ENCODE assay signal across 24 cellular contexts in genomic region chr2:148917431-148917830, GRCh38. TPM values are rescaled to one million over a fixed set of nuclear protein-coding genes. Genes with fewer than 3 reads are reported as not detected.
DNase-seq lines count a peak whose midpoint lies in the region; ATAC-seq and TF ChIP-seq lines count a peak whose summit lies in the region.
"Had no signal": no experiment of that assay in that cellular context is flagged by ENCODE, and none has a peak within 500 bp of the region (broad histone marks: within the 10 kb centered on the region; RNA-seq: fewer than 3 reads in every experiment).

No MANE protein-coding gene starts in this region.

- H3K36me3 ChIP-seq in esophagus muscularis mucosa, result no peaks in the 10 kb centered on the region
- H3K36me3 ChIP-seq: brain microvascular endothelial cell, sigmoid colon, SJCRH30, uterus had no signal

- no peaks in the 10 kb centered on the region for H3K27me3 Mint-ChIP-seq in activated T-cell treated with anti-CD3 and anti-CD28 coated beads, Interleukin-2, amount 50 U/mL, for 4 hours (ENCODE audit: low read depth)
- H3K27me3 Mint-ChIP-seq: activated naive CD8-positive, alpha-beta T cell treated with anti-CD3 and anti-CD28 coated beads, Interleukin-2, amount 10 ng/mL, durations not matched to agents 7 days and 5 days had no signal

- peaks cover 10% of the 10 kb centered on the region for H3K9me3 Mint-ChIP-seq in activated T-cell treated with anti-CD3 and anti-CD28 coated beads, Interleukin-2, amount 50 U/mL, for 4 hours

- H3K4me1 ChIP-seq in esophagus muscularis mucosa, result peaks cover 0 to 7% (median 3%) of the 10 kb centered on the region in 4 donors
- H3K4me1 ChIP-seq: parathyroid adenoma, sigmoid colon, SJCRH30, uterus had no signal

- no peak for DNase-seq in activated T-cell treated with anti-CD3 and anti-CD28 coated beads, Interleukin-2, amount 50 U/mL, for 4 hours
- DNase-seq in activated T-cell treated with anti-CD3 and anti-CD28 coated beads, Interleukin-2, amount 50 U/mL, for 1 hour, result no peak
- DNase-seq in esophagus muscularis mucosa (ENCODE audit: extremely low spot score) (peak; percentile 55), NCI-H526 (lab: John Stamatoyannopoulos, UW) (no peak), SHP77 treated with DMSO at 0.1 percent for 48 hours (lab: John Stamatoyannopoulos, UW) (no peak)
- DNase-seq: activated CD4-positive, CD25-positive, alpha-beta regulatory T cell; activated naive CD8-positive, alpha-beta T cell treated with anti-CD3 and anti-CD28 coated beads, Interleukin-2, amount 10 ng/mL, durations not matched to agents 7 days and 5 days; brain microvascular endothelial cell; DMS79; hypothalamus; mesenchymal stem cell; NCI-H1417 treated with DMSO at 0.1 percent for 48 hours; NCI-H2171; NCI-H748 treated with DMSO at 0.1 percent for 48 hours; OCI-M1; sigmoid colon; SJCRH30; uterus had no signal

- H3K9me3 ChIP-seq in esophagus muscularis mucosa, result peaks cover 0 to 12% (median 3%) of the 10 kb centered on the region in 4 donors
- H3K9me3 ChIP-seq: uterus had no signal

- peak; percentile 27 to 67 for ATAC-seq in activated T-cell treated with anti-CD3 and anti-CD28 coated beads, Interleukin-2, amount 50 U/mL, for 4 hours
- ATAC-seq in GM19452 (IDR thresholded peaks at IDR 0.05; ENCODE audit: unreplicated experiment), result peak; percentile 72
- ATAC-seq in HG03103 (IDR thresholded peaks at IDR 0.05; ENCODE audit: low read depth, unreplicated experiment), result peak; percentile 60
- no peak for ATAC-seq in GM21528 (IDR thresholded peaks at IDR 0.05; ENCODE audit: low FRiP score, unreplicated experiment)
- ATAC-seq: natural killer cell treated with Interleukin-12 subunit alpha and Interleukin-12 subunit beta and Interleukin-15 and Interleukin-18, amount 100 ng/mL, for 72 hours had no signal

- no peaks in the 10 kb centered on the region for H3K27me3 ChIP-seq in esophagus muscularis mucosa
- H3K27me3 ChIP-seq: brain microvascular endothelial cell, sigmoid colon, SJCRH30, uterus had no signal

- intact Hi-C loops in esophagus muscularis mucosa (cut with DNase I), result no loop called here

- no peaks in the 10 kb centered on the region for H3K4me1 Mint-ChIP-seq in activated T-cell treated with anti-CD3 and anti-CD28 coated beads, Interleukin-2, amount 50 U/mL, for 4 hours (ENCODE audit: low read depth)
- H3K4me1 Mint-ChIP-seq: activated naive CD8-positive, alpha-beta T cell treated with anti-CD3 and anti-CD28 coated beads, Interleukin-2, amount 10 ng/mL, durations not matched to agents 7 days and 5 days had no signal

- TF ChIP-seq EP300 in esophagus muscularis mucosa (IDR thresholded peaks at IDR 0.05), result no peak

- no peak overlapping the region for H3K4me3 Mint-ChIP-seq in activated T-cell treated with anti-CD3 and anti-CD28 coated beads, Interleukin-2, amount 50 U/mL, for 4 hours
- H3K4me3 Mint-ChIP-seq: activated naive CD8-positive, alpha-beta T cell treated with anti-CD3 and anti-CD28 coated beads, Interleukin-2, amount 10 ng/mL, durations not matched to agents 7 days and 5 days; natural killer cell treated with Interleukin-12 subunit alpha and Interleukin-12 subunit beta and Interleukin-15 and Interleukin-18, amount 100 ng/mL, for 72 hours had no signal

- H3K4me3 ChIP-seq in esophagus muscularis mucosa, result no peak overlapping the region
- H3K4me3 ChIP-seq: coronary artery, sigmoid colon, SJCRH30, uterus had no signal

- 92% methylated on average over 1 of the region's 1 CpG for WGBS in esophagus muscularis mucosa

- H3K27ac ChIP-seq in esophagus muscularis mucosa (replicated peaks in 1 of 4), result no peak overlapping the region
- H3K27ac ChIP-seq: brain microvascular endothelial cell, coronary artery, parathyroid adenoma, sigmoid colon, SJCRH30, uterus had no signal

- TF ChIP-seq POLR2A in esophagus muscularis mucosa (IDR thresholded peaks at IDR 0.05; ENCODE audit: low read depth), result no peak

- no peak for TF ChIP-seq CTCF in esophagus muscularis mucosa (IDR thresholded peaks at IDR 0.05)

- H3K36me3 Mint-ChIP-seq in activated T-cell treated with anti-CD3 and anti-CD28 coated beads, Interleukin-2, amount 50 U/mL, for 4 hours (ENCODE audit: insufficient read depth), result peaks cover 2% of the 10 kb centered on the region

RNA-seq across cellular contexts. Expression of gene KIF5C, which starts 42.4 kb away (rescaled TPM):
- 1 to 10 TPM; 4.2 to 7.3 (median 5.5) TPM for total RNA-seq in activated T-cell treated with anti-CD3 and anti-CD28 coated beads, Interleukin-2, amount 50 U/mL, for 4 hours
- 1 to 10 TPM; 2.9 to 4.6 (median 3.2) TPM for total RNA-seq in esophagus muscularis mucosa
